ENCODE assay signal across 9 cellular contexts in genomic region chr3:45864760-45865567, GRCh38. TPM values are rescaled to one million over a fixed set of nuclear protein-coding genes. Genes with fewer than 3 reads are reported as not detected.
DNase-seq lines count a peak whose midpoint lies in the region; ATAC-seq and TF ChIP-seq lines count a peak whose summit lies in the region.
"Had no signal": no experiment of that assay in that cellular context is flagged by ENCODE, and none has a peak within 500 bp of the region (broad histone marks: within the 10 kb centered on the region; RNA-seq: fewer than 3 reads in every experiment).

No MANE protein-coding gene starts in this region.

- no peak overlapping the region for H3K27ac ChIP-seq in esophagus squamous epithelium
- H3K27ac ChIP-seq: upper lobe of right lung had no signal

- H3K36me3 ChIP-seq in esophagus squamous epithelium = no peaks in the 10 kb centered on the region
- H3K36me3 ChIP-seq: upper lobe of right lung had no signal

- peak; percentile 38 for DNase-seq in activated T-helper 2 cell treated with anti-CD3 and anti-CD28 coated beads, Interferon-gamma antibody, Interleukin-2, Interleukin-4, amounts not matched to agents 10 μg/mL and 5 μg/mL and 100 μg/mL, durations not matched to agents 14 hours and 24 hours and 36 hours (ENCODE audit: low spot score)
- DNase-seq in LoVo (ENCODE audit: low spot score) = no peak
- no peak for DNase-seq in esophagus squamous epithelium (lab: John Stamatoyannopoulos, UW)
- DNase-seq in COLO829 (ENCODE audit: low spot score) = no peak
- no peak for DNase-seq in G401 (ENCODE audit: low spot score)
- DNase-seq: upper lobe of right lung had no signal

- peaks cover 0 to 7% (median 0%) of the 10 kb centered on the region in 3 donors for H3K9me3 ChIP-seq in esophagus squamous epithelium
- H3K9me3 ChIP-seq: upper lobe of right lung had no signal

- no peak overlapping the region for H3K4me3 Mint-ChIP-seq in activated T-helper 2 cell treated with anti-CD3 and anti-CD28 coated beads, Interferon-gamma antibody, Interleukin-2, Interleukin-4, amounts not matched to agents 10 μg/mL and 5 μg/mL and 100 μg/mL, durations not matched to agents 14 hours and 24 hours and 36 hours (ENCODE audit: low read depth)

- no peak overlapping the region for H3K4me3 ChIP-seq in esophagus squamous epithelium
- H3K4me3 ChIP-seq: upper lobe of right lung had no signal

- H3K36me3 Mint-ChIP-seq in activated T-helper 2 cell treated with anti-CD3 and anti-CD28 coated beads, Interferon-gamma antibody, Interleukin-2, Interleukin-4, amounts not matched to agents 10 μg/mL and 5 μg/mL and 100 μg/mL, durations not matched to agents 14 hours and 24 hours and 36 hours (ENCODE audit: low read depth) = peaks cover 9% of the 10 kb centered on the region

- H3K4me1 Mint-ChIP-seq in activated T-helper 2 cell treated with anti-CD3 and anti-CD28 coated beads, Interferon-gamma antibody, Interleukin-2, Interleukin-4, amounts not matched to agents 10 μg/mL and 5 μg/mL and 100 μg/mL, durations not matched to agents 14 hours and 24 hours and 36 hours (ENCODE audit: low read depth) = peaks cover 56% of the 10 kb centered on the region

- peaks cover 65% of the 10 kb centered on the region for H3K27me3 Mint-ChIP-seq in activated T-helper 2 cell treated with anti-CD3 and anti-CD28 coated beads, Interferon-gamma antibody, Interleukin-2, Interleukin-4, amounts not matched to agents 10 μg/mL and 5 μg/mL and 100 μg/mL, durations not matched to agents 14 hours and 24 hours and 36 hours (ENCODE audit: low read depth)

- WGBS in esophagus squamous epithelium, 2 donors = 51 to 58% methylated on average over 9 of the region's 9 CpGs

- TF ChIP-seq CTCF in esophagus squamous epithelium (IDR thresholded peaks at IDR 0.05) = no peak

- peaks cover 15% of the 10 kb centered on the region for H3K9me3 Mint-ChIP-seq in activated T-helper 2 cell treated with anti-CD3 and anti-CD28 coated beads, Interferon-gamma antibody, Interleukin-2, Interleukin-4, amounts not matched to agents 10 μg/mL and 5 μg/mL and 100 μg/mL, durations not matched to agents 14 hours and 24 hours and 36 hours

- peaks cover 0 to 6% (median 0%) of the 10 kb centered on the region in 3 donors for H3K4me1 ChIP-seq in esophagus squamous epithelium
- H3K4me1 ChIP-seq: upper lobe of right lung had no signal

- intact Hi-C loops in activated T-helper 2 cell treated with anti-CD3 and anti-CD28 coated beads, Interferon-gamma antibody, Interleukin-2, Interleukin-4, amounts not matched to agents 10 μg/mL and 5 μg/mL and 100 μg/mL, durations not matched to agents 14 hours and 24 hours and 36 hours (cut with micrococcal nuclease) = loop anchor here (1.0 to 10.0 kb wide), 6 partner anchors 51 to 507 kb away; partner anchors contain the start of genes CCR1, CCR5 and FYCO1
- intact Hi-C loops in esophagus squamous epithelium (cut with DNase I) = no loop called here

- no peak for TF ChIP-seq POLR2A in esophagus squamous epithelium (IDR thresholded peaks at IDR 0.05)

- peak; percentile 59 for ATAC-seq in GM18498 (IDR thresholded peaks at IDR 0.05; ENCODE audit: unreplicated experiment)
- ATAC-seq in GM19452 (IDR thresholded peaks at IDR 0.05; ENCODE audit: unreplicated experiment) = peak; percentile 81
- peak; percentile 57 for ATAC-seq in HG03097 (IDR thresholded peaks at IDR 0.05; ENCODE audit: low FRiP score, unreplicated experiment)
- ATAC-seq: upper lobe of right lung had no signal

- H3K27me3 ChIP-seq in esophagus squamous epithelium = no peaks in the 10 kb centered on the region
- H3K27me3 ChIP-seq: upper lobe of right lung had no signal

- in situ Hi-C loops in G401 (cut with HindIII; ENCODE audit: low sequenced_read_pairs) = no loop called here

- H3K27ac Mint-ChIP-seq in activated T-helper 2 cell treated with anti-CD3 and anti-CD28 coated beads, Interferon-gamma antibody, Interleukin-2, Interleukin-4, amounts not matched to agents 10 μg/mL and 5 μg/mL and 100 μg/mL, durations not matched to agents 14 hours and 24 hours and 36 hours = peak overlapping the region; percentile 13

RNA-seq across cellular contexts. Expression of gene CCR9, which starts 21.4 kb away (rescaled TPM):
- total RNA-seq in activated T-helper 2 cell treated with anti-CD3 and anti-CD28 coated beads, Interferon-gamma antibody, Interleukin-2, Interleukin-4, amounts not matched to agents 10 μg/mL and 5 μg/mL and 100 μg/mL, durations not matched to agents 14 hours and 24 hours and 36 hours = not detected in 2 replicates
- not detected for total RNA-seq in esophagus squamous epithelium
- total RNA-seq in G401 (2014; rRNA removed; shearing (Covaris generic)) = not detected in 2 replicates
- total RNA-seq: upper lobe of right lung had no signal

RNA-seq across cellular contexts. Expression of gene LZTFL1, which starts 23.0 kb away (rescaled TPM):
- 3.2 and 4.6 TPM in 2 replicates for total RNA-seq in activated T-helper 2 cell treated with anti-CD3 and anti-CD28 coated beads, Interferon-gamma antibody, Interleukin-2, Interleukin-4, amounts not matched to agents 10 μg/mL and 5 μg/mL and 100 μg/mL, durations not matched to agents 14 hours and 24 hours and 36 hours
- 10 to 100 TPM in 2 of 4 donors, 1 to 10 TPM in 2; 6.4 to 14.3 (median 12.0) TPM for total RNA-seq in esophagus squamous epithelium
- 28.6 and 31.1 TPM in 2 replicates for total RNA-seq in G401 (2014; rRNA removed; shearing (Covaris generic))
